Comparison of ENCODE assay signal across 3 cellular contexts in genomic region chr1:36651176-36651910, GRCh38.
"Had no signal": no experiment of that assay in that cellular context is flagged by ENCODE, and none has a peak within 500 bp of the region (broad histone marks: within the 10 kb centered on the region; RNA-seq: fewer than 3 reads in every experiment).

No MANE protein-coding gene starts in this region.

- H3K4me2 ChIP-seq: GM23338 had no signal

- H3K4me3 ChIP-seq: GM23338 had no signal

- H2AFZ ChIP-seq: GM23338 had no signal

- H3K27ac ChIP-seq: HL-60 had no signal

- FAIRE-seq: H54 had no signal
